In the genomic region with DNA sequence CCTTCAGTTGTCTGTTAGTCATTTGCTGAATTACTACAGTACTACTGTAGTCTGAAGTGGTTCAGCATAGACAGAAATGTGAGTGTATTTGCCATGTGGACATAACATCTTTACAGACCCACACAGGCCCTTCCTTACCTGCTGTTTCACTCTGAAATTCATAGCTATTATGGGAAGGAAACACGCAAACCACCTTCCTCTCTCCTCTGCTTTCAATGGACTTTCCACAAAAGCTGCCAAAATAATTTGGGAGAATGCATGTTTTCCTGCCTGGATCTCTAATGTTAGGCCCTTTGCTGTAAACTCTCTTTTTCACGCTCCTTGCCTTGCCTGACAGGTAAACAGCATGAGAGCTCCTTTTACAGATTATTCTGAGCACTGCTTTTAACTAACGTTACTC, we compare ENCODE assay signal across 9 cellular contexts.
"Had no signal": no experiment of that assay in that cellular context is flagged by ENCODE, and none has a peak within 500 bp of the region (broad histone marks: within the 10 kb centered on the region; RNA-seq: fewer than 3 reads in every experiment).

No MANE protein-coding gene starts in this region.

- H3K27ac Mint-ChIP-seq: GM23338, HFFc6, IgD-negative memory B cell had no signal

- H3K4me2 ChIP-seq: GM23338 had no signal

- H3K4me1 ChIP-seq: HAP-1 had no signal

- ATAC-seq: GM23338, HCT116, HepG2 had no signal

- H3K4me3 Mint-ChIP-seq: GM23338, HFFc6, IgD-negative memory B cell had no signal

- H3K9me3 Mint-ChIP-seq: GM23338, HFFc6 had no signal

- H3K9me3 ChIP-seq: HAP-1 had no signal

- H3K4me1 Mint-ChIP-seq: IgD-negative memory B cell had no signal

- H3K36me3 ChIP-seq: HAP-1 had no signal

- H3K27ac ChIP-seq: HL-60 had no signal

- DNase-seq: H7, HFFc6, KBM-7 had no signal

- H2AFZ ChIP-seq: GM23338 had no signal

- H3K36me3 Mint-ChIP-seq: IgD-negative memory B cell had no signal

- H3K4me3 ChIP-seq: GM23338, HAP-1 had no signal
